ENCODE assay signal across 14 cellular contexts in genomic region chr12:7275482-7275881, GRCh38. TPM values are rescaled to one million over a fixed set of nuclear protein-coding genes. Genes with fewer than 3 reads are reported as not detected.
"Had no signal": no experiment of that assay in that cellular context is flagged by ENCODE, and none has a peak within 500 bp of the region (broad histone marks: within the 10 kb centered on the region; RNA-seq: fewer than 3 reads in every experiment).

No MANE protein-coding gene starts in this region.

RNA-seq across cellular contexts. Expression of gene ACSM4, which starts 28.4 kb away (rescaled TPM):
- total RNA-seq: activated B cell treated with CpG ODN at 0.5 μM for 24 hours; activated CD4-positive, alpha-beta memory T cell treated with anti-CD3 and anti-CD28 coated beads for 36 hours; activated CD4-positive, alpha-beta memory T cell treated with anti-CD3 and anti-CD28 coated beads, Interleukin-2, amount 10 ng/mL, durations not matched to agents 7 days and 5 days; activated CD4-positive, alpha-beta T cell treated with anti-CD3 and anti-CD28 coated beads for 36 hours; activated CD4-positive, alpha-beta T cell treated with anti-CD3 and anti-CD28 coated beads, Interleukin-2, amount 10 ng/mL, durations not matched to agents 24 days and 14 days; activated CD4-positive, alpha-beta T cell treated with anti-CD3 and anti-CD28 coated beads, Interleukin-2, amount 10 ng/mL, durations not matched to agents 7 days and 5 days; activated CD8-positive, alpha-beta memory T cell treated with anti-CD3 and anti-CD28 coated beads for 36 hours; activated CD8-positive, alpha-beta memory T cell treated with anti-CD3 and anti-CD28 coated beads, Interleukin-2, amount 10 ng/mL, durations not matched to agents 7 days and 5 days; activated CD8-positive, alpha-beta T cell treated with anti-CD3 and anti-CD28 coated beads for 36 hours; activated CD8-positive, alpha-beta T cell treated with anti-CD3 and anti-CD28 coated beads, Interleukin-2, amount 10 ng/mL, durations not matched to agents 7 days and 5 days; T-helper 1 cell treated with Interleukin-12 subunit alpha and Interleukin-12 subunit beta and Interleukin-4 antibody, amounts not matched to agents 30 ng/mL and 1 ng/mL, for 36 hours; T-helper 17 cell; T-helper 2 cell treated with Interferon-gamma antibody and Interleukin-4, amounts not matched to agents 100 ng/mL and 5 ng/mL, for 36 hours; WTC11 had no signal
